ENCODE assay signal across 14 cellular contexts in the genomic region with DNA sequence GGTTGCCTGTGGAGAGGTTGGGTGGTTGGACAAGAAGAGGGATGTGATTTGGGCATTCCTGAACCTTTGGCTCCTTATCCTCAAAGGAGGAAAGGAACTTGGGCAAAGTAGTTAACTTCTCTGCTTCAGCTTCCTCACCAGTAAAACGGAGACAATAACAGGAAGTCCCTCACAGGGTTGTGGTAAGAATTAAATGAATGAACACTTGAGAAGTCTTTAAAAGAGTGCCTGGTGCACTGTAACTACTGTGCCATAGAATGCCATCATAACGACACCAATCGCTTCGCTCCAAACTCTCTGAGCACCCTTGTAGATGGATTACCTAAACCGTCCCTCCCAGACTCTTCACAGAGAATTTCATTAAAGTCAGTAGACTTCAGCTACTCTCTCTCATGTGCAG. TPM values are rescaled to one million over a fixed set of nuclear protein-coding genes. Genes with fewer than 3 reads are reported as not detected.
DNase-seq lines count a peak whose midpoint lies in the region; ATAC-seq and TF ChIP-seq lines count a peak whose summit lies in the region.
"Had no signal": no experiment of that assay in that cellular context is flagged by ENCODE, and none has a peak within 500 bp of the region (broad histone marks: within the 10 kb centered on the region; RNA-seq: fewer than 3 reads in every experiment).

No MANE protein-coding gene starts in this region.

- TF ChIP-seq POLR2A in NB4 (IDR thresholded peaks at IDR 0.05; ENCODE audit: extremely low read depth, insufficient read length), result no peak

- H3K36me3 Mint-ChIP-seq in immature natural killer cell, result no peaks in the 10 kb centered on the region

- no peaks in the 10 kb centered on the region for H3K9me2 ChIP-seq in DOHH2 (replicated peaks; ENCODE audit: control insufficient read depth, low read length)

- H3K4me2 ChIP-seq in DOHH2 (ENCODE audit: low read length), result peak overlapping the region; percentile 82

- ATAC-seq in GM21381 (IDR thresholded peaks at IDR 0.05; ENCODE audit: unreplicated experiment), result peak; percentile 72
- ATAC-seq in HG02763 (IDR thresholded peaks at IDR 0.05; ENCODE audit: unreplicated experiment), result no peak

- peaks cover 0 to 2% (median 0%) of the 10 kb centered on the region in 6 donors for H3K9me3 Mint-ChIP-seq in immature natural killer cell

- peak overlapping the region; percentile 69 for H3K27ac ChIP-seq in DOHH2 (ENCODE audit: low read depth, low read length)
- H3K27ac ChIP-seq: HL-60, WERI-Rb-1 had no signal

- peak overlapping the region in 3 of 5 donors; percentile 45 to 64 (median 61) for H3K4me3 Mint-ChIP-seq in immature natural killer cell
- H3K4me3 Mint-ChIP-seq: mesothelial cell of epicardium had no signal

- peaks cover 0 to 6% (median 2%) of the 10 kb centered on the region in 3 donors for H3K27me3 Mint-ChIP-seq in immature natural killer cell (ENCODE audit: low read depth in 3 of 3)

- H3K36me3 ChIP-seq in DOHH2 (ENCODE audit: control insufficient read depth, low read length) (no peaks in the 10 kb centered on the region), MG63 (no peaks in the 10 kb centered on the region)
- H3K36me3 ChIP-seq: WERI-Rb-1 had no signal

- H3K4me3 ChIP-seq in DOHH2 (ENCODE audit: low read length) (peak overlapping the region; percentile 58), NB4 (ENCODE audit: low read depth, low read length) (no peak overlapping the region), MG63 (no peak overlapping the region)

- H3K79me2 ChIP-seq in DOHH2 (ENCODE audit: control insufficient read depth, low read length), result no peaks in the 10 kb centered on the region

- H3K9me3 ChIP-seq in DOHH2 (ENCODE audit: control insufficient read depth, insufficient read depth, low read length) (no peaks in the 10 kb centered on the region), MG63 (no peaks in the 10 kb centered on the region)

- H3K27me3 ChIP-seq in DOHH2 (ENCODE audit: control insufficient read depth, low read length), result no peaks in the 10 kb centered on the region
- no peaks in the 10 kb centered on the region for H3K27me3 ChIP-seq in MG63

- no peaks in the 10 kb centered on the region; the same call in 1 of the 2 replicates for H3F3A ChIP-seq in DOHH2 (ENCODE audit: control insufficient read depth, insufficient read depth)

- H3K4me1 Mint-ChIP-seq in immature natural killer cell, result peaks cover 13 to 16% of the 10 kb centered on the region in 2 donors
- H3K4me1 Mint-ChIP-seq: mesothelial cell of epicardium had no signal

- TF ChIP-seq CTCF in DOHH2 (IDR thresholded peaks at IDR 0.05; ENCODE audit: low read depth, low read length, poor library complexity, severe bottlenecking), result no peak
- no peak for TF ChIP-seq CTCF in NB4 (IDR thresholded peaks at IDR 0.05; ENCODE audit: low read depth, low read length)

- H3K27ac Mint-ChIP-seq in immature natural killer cell, result peak overlapping the region in 5 of 6 donors; percentile 13 to 90 (median 59)
- H3K27ac Mint-ChIP-seq: mesothelial cell of epicardium had no signal

- DNase-seq in NB4 (ENCODE audit: low read depth) (peak; percentile 33), immature natural killer cell (no peak), NCI-H146 treated with DMSO at 0.1 percent for 48 hours (lab: John Stamatoyannopoulos, UW; ENCODE audit: unreplicated experiment) (no peak), MG63 (no peak)
- DNase-seq: activated effector memory CD4-positive, alpha-beta T cell treated with Interleukin-2 at 50 U/mL for 16 hours; NCI-H1048; NCI-H510A treated with DMSO at 0.1 percent for 48 hours; stimulated activated CD4-positive, alpha-beta T cell treated with anti-CD3 and anti-CD28 coated beads, Interleukin-4, amount 100 ng/mL, for 1 hour; WERI-Rb-1 had no signal

- peaks cover 75% of the 10 kb centered on the region for H3K4me1 ChIP-seq in DOHH2 (ENCODE audit: control insufficient read depth, low read length)

- no peaks in the 10 kb centered on the region for H4K20me1 ChIP-seq in DOHH2 (ENCODE audit: control insufficient read depth, insufficient read depth, low read depth, low read length)

RNA-seq across cellular contexts. Expression of a gene that starts 10.5 kb away (rescaled TPM):
- 1 to 10 TPM; 4.0 to 5.0 (median 4.3) TPM for polyA plus RNA-seq in immature natural killer cell
- not detected in 2 replicates for total RNA-seq in MG63 (2014; rRNA removed; shearing (Covaris generic); ENCODE audit: low replicate concordance)

RNA-seq across cellular contexts. Expression of a gene that starts 34.0 kb away (rescaled TPM):
- 10 to 100 TPM in 2 of 3 donors, 1 to 10 TPM in 1; 9.9 to 14.9 (median 13.9) TPM for polyA plus RNA-seq in immature natural killer cell
- 4.4 and 6.0 TPM in 2 replicates for total RNA-seq in MG63 (2014; rRNA removed; shearing (Covaris generic); ENCODE audit: low replicate concordance)

RNA-seq across cellular contexts. Expression of a gene that starts 43.4 kb away (rescaled TPM):
- polyA plus RNA-seq in immature natural killer cell, result 10 to 100 TPM; 13.1 to 24.7 (median 13.6) TPM
- 12.7 and 13.3 TPM in 2 replicates for total RNA-seq in MG63 (2014; rRNA removed; shearing (Covaris generic); ENCODE audit: low replicate concordance)

RNA-seq across cellular contexts. Expression of a gene that starts 46.8 kb away (rescaled TPM):
- polyA plus RNA-seq in immature natural killer cell, result 1 to 10 TPM in 1 of 3 donors, under 1 TPM in 1, not detected in 1; 0.68 to 1.0 TPM
- 0.10 TPM in 1 of 2 replicates, not detected in the other for total RNA-seq in MG63 (2014; rRNA removed; shearing (Covaris generic); ENCODE audit: low replicate concordance)
